Comparison of ENCODE assay signal across 1 cellular context in the genomic region with DNA sequence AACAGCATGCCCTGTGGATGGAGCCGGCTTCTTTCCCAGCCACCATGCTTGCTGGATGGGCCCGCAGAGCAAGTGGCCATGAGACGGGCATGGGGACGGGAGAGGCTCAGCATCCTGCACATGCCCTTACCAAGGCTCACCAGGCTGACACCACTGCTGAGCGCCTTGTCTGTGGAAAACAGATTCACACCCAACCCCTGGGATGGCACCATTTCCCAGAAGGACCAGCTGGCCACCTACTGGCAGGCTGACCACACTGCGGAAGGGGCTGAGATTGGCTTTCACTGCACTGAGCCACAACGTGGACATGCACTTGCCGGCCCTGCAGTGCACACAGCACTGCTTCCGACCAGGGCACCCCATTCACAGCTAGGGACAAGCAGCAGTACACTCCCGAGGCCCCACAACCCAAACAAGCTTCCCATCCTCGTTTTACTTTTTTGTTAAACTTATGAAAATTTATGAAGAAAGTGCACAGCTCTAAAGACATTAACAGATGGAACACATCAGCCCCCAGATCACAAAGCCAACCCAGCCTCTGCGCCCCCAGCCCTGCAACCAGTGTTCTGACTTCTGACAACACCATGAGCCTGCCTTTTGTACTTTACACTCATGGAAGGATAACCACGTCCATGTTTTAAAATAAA.
TF ChIP-seq lines count a peak whose summit lies in the region.

No MANE protein-coding gene starts in this region.

TF ChIP-seq in WTC11, 78 proteins besides CTCF, POLR2A, EP300 and RAD21 (continued from another document):
- TF ChIP-seq ATF2 (CRISPR knock-in tag; IDR thresholded peaks at IDR 0.05; ENCODE audit: borderline replicate concordance, low read depth), result no peak
TF ChIP-seq in WTC11: peak in this region for 0.
